In the genomic region with DNA sequence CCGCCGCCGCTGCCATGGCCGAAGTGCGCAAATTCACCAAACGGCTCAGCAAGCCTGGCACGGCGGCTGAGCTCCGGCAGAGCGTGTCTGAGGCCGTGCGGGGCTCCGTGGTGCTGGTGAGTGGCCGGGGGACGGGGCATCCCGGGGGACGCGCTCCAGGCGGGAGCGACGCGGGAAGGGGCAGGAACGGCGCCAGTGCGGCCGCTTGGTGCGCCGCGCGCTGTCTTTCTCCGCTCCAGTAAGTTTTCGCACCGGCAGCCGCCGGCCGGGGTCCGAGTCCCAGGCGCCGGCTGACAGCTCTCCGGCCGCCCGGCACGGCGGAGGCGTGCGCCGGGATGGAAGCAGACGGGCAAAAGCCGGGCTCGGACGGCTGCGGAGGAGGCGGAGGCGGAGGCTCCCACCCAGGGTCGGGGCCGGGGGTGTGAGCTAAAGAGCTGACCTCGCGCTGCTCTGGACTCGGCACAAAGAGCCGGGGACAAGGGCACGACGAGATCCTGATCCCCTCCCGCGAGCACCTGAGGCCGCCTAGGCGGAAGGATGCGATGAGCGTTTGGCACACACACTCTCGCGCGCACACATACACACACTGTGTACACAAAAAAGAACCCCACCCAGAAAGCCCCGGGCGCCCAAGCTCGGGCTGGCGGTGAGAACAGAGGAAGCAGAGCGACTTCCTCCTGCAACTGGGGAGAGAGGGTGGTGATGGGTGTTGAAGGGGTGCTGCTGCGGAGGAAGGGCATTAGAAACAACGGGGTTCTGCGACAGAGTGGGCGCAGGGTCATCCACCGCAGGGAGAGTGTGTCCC, we compare ENCODE assay signal across 8 cellular contexts. TPM values are rescaled to one million over a fixed set of nuclear protein-coding genes. Genes with fewer than 3 reads are reported as not detected.
DNase-seq lines count a peak whose midpoint lies in the region; ATAC-seq and TF ChIP-seq lines count a peak whose summit lies in the region.

No MANE protein-coding gene starts in this region.

- DNase-seq in AG04449 (ENCODE audit: low read depth, low spot score) (no peak), PC-9 (peak; percentile 45 to 52), Right ventricle myocardium superior (peak; percentile 82), psoas muscle (peak; percentile 49 to 70), aorta (peak; percentile 77 to 86)
- peak; percentile 54 to 59 for DNase-seq in activated T-helper 1 cell treated with anti-CD3 and anti-CD28 coated beads, Interleukin-2, amount 50 U/mL, for 16 hours (ENCODE audit: low read depth in 1 of 2, low spot score in 1 of 2)

- H3K79me2 ChIP-seq in PC-9 (ENCODE audit: low read depth) = no peaks in the 10 kb centered on the region

- peak overlapping the region; percentile 90 for H3K4me2 ChIP-seq in PC-9

- CTCF ChIA-PET in AG04449 (lab: Yijun Ruan, JAX) = interaction anchor here (0.7 to 1.3 kb wide), 3 partner anchors 104 to 107 kb away, joined by 3 to 5 read pairs (median 4); no protein-coding TSS in a partner anchor
- CTCF ChIA-PET in PC-9 (lab: Charles Lee) = interaction anchor here (0.6 kb wide), 3 partner anchors 35 to 559 kb away, joined by 3 to 5 read pairs (median 3); no protein-coding TSS in a partner anchor

- BruUV-seq in PC-9 (replicated peaks; lab: Mats Ljungman, UMichigan) = no TSS peak

- H4K20me1 ChIP-seq in PC-9 (ENCODE audit: insufficient read depth) = no peaks in the 10 kb centered on the region

- 0 out of 2 replicates have a peak, but pooled peaks cover 7% of the 10 kb centered on the region for H3F3A ChIP-seq in PC-9 (ENCODE audit: insufficient read depth, low read depth)

- H3K27me3 ChIP-seq in PC-9 (ENCODE audit: insufficient read depth, low read depth) = no peaks in the 10 kb centered on the region
- H3K27me3 ChIP-seq in psoas muscle (ENCODE audit: insufficient read depth in 3 of 3, low read length in 2 of 3) = peaks cover 0 to 51% (median 0%) of the 10 kb centered on the region in 3 donors
- H3K27me3 ChIP-seq in aorta (ENCODE audit: control insufficient read depth in 1 of 2, insufficient read depth in 2 of 2, low read length in 1 of 2) = no peaks in the 10 kb centered on the region

- 1 to 24% (median 1%) methylated on average over 27 to 80 of the region's 81 CpGs for WGBS in psoas muscle, 3 donors
- 0 to 26% methylated on average over 77 to 81 of the region's 81 CpGs for WGBS in aorta, 2 donors

- H2AFZ ChIP-seq in PC-9 = peak overlapping the region; percentile 96

- H3K36me3 ChIP-seq in PC-9 (ENCODE audit: low read depth) (no peaks in the 10 kb centered on the region), psoas muscle (ENCODE audit: insufficient read depth in 1 of 2, low read depth in 1 of 2) (no peaks in the 10 kb centered on the region), aorta (ENCODE audit: control insufficient read depth in 1 of 2, insufficient read depth in 2 of 2, low read length in 1 of 2) (no peaks in the 10 kb centered on the region)

- H3K27ac ChIP-seq in PC-9 (no peak overlapping the region), psoas muscle (peak overlapping the region; percentile 16), aorta (ENCODE audit: low read depth in 1 of 2, low read length in 2 of 2) (peak overlapping the region in 1 of 2 donors; percentile 82)

- H3K4me3 ChIP-seq in AG04449 (ENCODE audit: low read depth, low read length) (peak overlapping the region; percentile 70), PC-9 (peak overlapping the region; percentile 76), psoas muscle (peak overlapping the region; percentile 69), aorta (ENCODE audit: low read length in 2 of 2) (peak overlapping the region; percentile 29 to 70)

- TF ChIP-seq CTCF in AG04449 (IDR thresholded peaks at IDR 0.05; ENCODE audit: insufficient read depth, low read length, missing control alignments) (no peak), PC-9 (conservative IDR thresholded peaks at IDR 0.05) (no peak), psoas muscle (IDR thresholded peaks at IDR 0.05) (no peak)

- H3K9me3 ChIP-seq in PC-9 (ENCODE audit: insufficient read depth, low read depth) (no peaks in the 10 kb centered on the region), psoas muscle (no peaks in the 10 kb centered on the region), aorta (ENCODE audit: control insufficient read depth, low read length) (no peaks in the 10 kb centered on the region)

- intact Hi-C loops in PC-9 (cut with micrococcal nuclease; ENCODE audit: unreplicated experiment) (loop anchor here (5.0 kb wide), 1 partner anchor 41 kb away; no protein-coding TSS in a partner anchor), Right ventricle myocardium superior (cut with DNase I) (no loop called here), psoas muscle (cut with DNase I) (no loop called here), aorta (cut with DNase I) (loop anchor here in 1 of 2 donors (5.0 to 10.0 kb wide), 2 partner anchors 46 to 109 kb away; no protein-coding TSS in a partner anchor)

- POLR2A ChIA-PET in AG04449 (lab: Yijun Ruan, JAX) (interaction anchor here (1.6 to 1.8 kb wide), 2 partner anchors 24 to 70 kb away, joined by 4 to 5 read pairs; no protein-coding TSS in a partner anchor), PC-9 (lab: Charles Lee; ENCODE audit: unreplicated experiment) (interaction anchor here (0.6 to 0.7 kb wide), 2 partner anchors 32 to 424 kb away, joined by 3 to 4 read pairs; no protein-coding TSS in a partner anchor)

- H3K4me1 ChIP-seq in PC-9 (replicated peaks; ENCODE audit: insufficient read depth) = peaks cover 14% of the 10 kb centered on the region
- no peaks in the 10 kb centered on the region for H3K4me1 ChIP-seq in psoas muscle
- no peaks in the 10 kb centered on the region for H3K4me1 ChIP-seq in aorta (ENCODE audit: control insufficient read depth in 1 of 2, insufficient read depth in 2 of 2, low read length in 2 of 2)

- H3K9me2 ChIP-seq in PC-9 (ENCODE audit: insufficient read depth) = no peaks in the 10 kb centered on the region

- ATAC-seq in GM19023 (IDR thresholded peaks at IDR 0.05; ENCODE audit: unreplicated experiment) = peak; percentile 59
- ATAC-seq in HG03196 (IDR thresholded peaks at IDR 0.05; ENCODE audit: unreplicated experiment) = peak; percentile 62
- ATAC-seq in Right ventricle myocardium superior (ENCODE audit: poor library complexity) = peak; percentile 58
- ATAC-seq in psoas muscle = peak; percentile 17 to 49 (median 28)
- ATAC-seq in aorta (ENCODE audit: low FRiP score) = peak; percentile 61

RNA-seq across cellular contexts. Expression of a gene that starts 0.5 kb away (rescaled TPM):
- 9.0 and 11.1 TPM in 2 replicates for total RNA-seq in PC-9 (2021)
- total RNA-seq in Right ventricle myocardium superior = 4.2 TPM
- 1 to 10 TPM; 1.6 to 4.4 (median 2.2) TPM for total RNA-seq in psoas muscle
- 1 to 10 TPM; 1.6 to 2.0 (median 1.9) TPM for polyA plus RNA-seq in psoas muscle
- total RNA-seq in aorta = 10 to 100 TPM; 44.6 to 59.8 TPM
- 10 to 100 TPM; 15.7 to 34.0 TPM for polyA plus RNA-seq in aorta
